In genomic region chr11:9512370-9513019, GRCh38 we compare ENCODE assay signal across 1 cellular context.
A peak's percentile ranks its signal among the peaks of the same experiment; 100 is the strongest.
TF ChIP-seq lines count a peak whose summit lies in the region.

No MANE protein-coding gene starts in this region.

TF ChIP-seq in HepG2, 621 proteins besides CTCF, POLR2A, EP300 and RAD21 (continued from another document and continues in another):
- TF ChIP-seq ZNF770 (CRISPR knock-in tag; IDR thresholded peaks at IDR 0.05) (no peak), NCOA1 (CRISPR knock-in tag; IDR thresholded peaks at IDR 0.05) (no peak), ZNF33A (CRISPR knock-in tag; IDR thresholded peaks at IDR 0.05; ENCODE audit: borderline replicate concordance) (no peak), EHMT2 (IDR thresholded peaks at IDR 0.05; ENCODE audit: borderline replicate concordance, low read depth, low read length) (no peak), ZNF513 (CRISPR knock-in tag; conservative IDR thresholded peaks at IDR 0.05) (no peak), MBNL3 (CRISPR knock-in tag; conservative IDR thresholded peaks at IDR 0.05) (no peak), PRPF4 (IDR thresholded peaks at IDR 0.05; ENCODE audit: low read depth, low read length, poor library complexity, severe bottlenecking) (no peak), GZF1 (CRISPR knock-in tag; IDR thresholded peaks at IDR 0.05) (no peak), FOXA3 (CRISPR knock-in tag; IDR thresholded peaks at IDR 0.05) (0 out of 2 replicates have a peak, but pooled peaks have one; percentile 7), ZGPAT (CRISPR knock-in tag; IDR thresholded peaks at IDR 0.05) (no peak), ZNF746 (CRISPR knock-in tag; IDR thresholded peaks at IDR 0.05) (no peak), DNMT3B (CRISPR knock-in tag; conservative IDR thresholded peaks at IDR 0.05) (no peak), ATF2 (CRISPR knock-in tag; IDR thresholded peaks at IDR 0.05) (0 out of 2 replicates have a peak, but pooled peaks have one; percentile 33), TRIM22 (IDR thresholded peaks at IDR 0.05) (no peak), GATAD2A (CRISPR knock-in tag; IDR thresholded peaks at IDR 0.05) (no peak), SNAPC2 (CRISPR knock-in tag; IDR thresholded peaks at IDR 0.05) (no peak), KDM3A (CRISPR knock-in tag; IDR thresholded peaks at IDR 0.05; ENCODE audit: low read depth) (no peak), TIGD3 (CRISPR knock-in tag; IDR thresholded peaks at IDR 0.05; ENCODE audit: borderline replicate concordance) (no peak), ZBTB49 (CRISPR knock-in tag; IDR thresholded peaks at IDR 0.05; ENCODE audit: borderline replicate concordance) (no peak), GPBP1L1 (CRISPR knock-in tag; IDR thresholded peaks at IDR 0.05) (no peak), ZSCAN5A (CRISPR knock-in tag; IDR thresholded peaks at IDR 0.05; ENCODE audit: borderline replicate concordance) (no peak), ZNF629 (CRISPR knock-in tag; conservative IDR thresholded peaks at IDR 0.05) (0 out of 2 replicates have a peak, but pooled peaks have one; percentile 6), RCOR2 (CRISPR knock-in tag; IDR thresholded peaks at IDR 0.05) (no peak), ZKSCAN8 (CRISPR knock-in tag; IDR thresholded peaks at IDR 0.05; ENCODE audit: borderline replicate concordance) (no peak), TP53 (CRISPR knock-in tag; conservative IDR thresholded peaks at IDR 0.05) (no peak), ELK4 (CRISPR knock-in tag; IDR thresholded peaks at IDR 0.05; ENCODE audit: borderline replicate concordance) (no peak), ZSCAN31 (CRISPR knock-in tag; IDR thresholded peaks at IDR 0.05; ENCODE audit: low read depth) (no peak), ZC3H4 (CRISPR knock-in tag; IDR thresholded peaks at IDR 0.05; ENCODE audit: borderline replicate concordance) (no peak), SRSF4 (IDR thresholded peaks at IDR 0.05; ENCODE audit: low read depth, low read length, poor library complexity, severe bottlenecking) (no peak), HNF4G (IDR thresholded peaks at IDR 0.05; ENCODE audit: borderline replicate concordance, low read depth, low read length) (peak; percentile 58; the same call in 1 of the 2 replicates), HNF4G (CRISPR knock-in tag; IDR thresholded peaks at IDR 0.05; ENCODE audit: borderline replicate concordance, low read depth) (no peak), KAT7 (CRISPR knock-in tag; IDR thresholded peaks at IDR 0.05; ENCODE audit: borderline replicate concordance) (no peak), ARNT (IDR thresholded peaks at IDR 0.05) (no peak), ZNF282 (IDR thresholded peaks at IDR 0.05; ENCODE audit: partially characterized antibody) (no peak), SALL2 (CRISPR knock-in tag; IDR thresholded peaks at IDR 0.05) (no peak), DMAP1 (CRISPR knock-in tag; IDR thresholded peaks at IDR 0.05) (no peak), HOXA3 (CRISPR knock-in tag; IDR thresholded peaks at IDR 0.05) (peak; percentile 35; the same call in 1 of the 2 replicates), PHF20 (CRISPR knock-in tag; IDR thresholded peaks at IDR 0.05) (no peak), KLF12 (CRISPR knock-in tag; IDR thresholded peaks at IDR 0.05; ENCODE audit: borderline replicate concordance) (0 out of 2 replicates have a peak, but pooled peaks have one; percentile 23), SOX6 (IDR thresholded peaks at IDR 0.05) (no peak), SOX6 (CRISPR knock-in tag; IDR thresholded peaks at IDR 0.05) (0 out of 2 replicates have a peak, but pooled peaks have one; percentile 15), WIZ (CRISPR knock-in tag; IDR thresholded peaks at IDR 0.05) (no peak), THYN1 (CRISPR knock-in tag; IDR thresholded peaks at IDR 0.05; ENCODE audit: borderline replicate concordance, low read depth) (no peak), SRF (IDR thresholded peaks at IDR 0.05; ENCODE audit: low read depth, low read length) (no peak), ATF5 (CRISPR knock-in tag; IDR thresholded peaks at IDR 0.05; ENCODE audit: low read depth) (no peak), TBX3 (IDR thresholded peaks at IDR 0.05; ENCODE audit: borderline replicate concordance) (no peak), ZNF256 (CRISPR knock-in tag; conservative IDR thresholded peaks at IDR 0.05) (no peak), ZNF556 (CRISPR knock-in tag; IDR thresholded peaks at IDR 0.05; ENCODE audit: borderline replicate concordance) (no peak), NR2F6 (IDR thresholded peaks at IDR 0.05) (0 out of 2 replicates have a peak, but pooled peaks have one; percentile 36), NR2F6 (CRISPR knock-in tag; IDR thresholded peaks at IDR 0.05) (peak; percentile 48; the same call in 1 of the 2 replicates), FOXJ3 (CRISPR knock-in tag; IDR thresholded peaks at IDR 0.05; ENCODE audit: borderline replicate concordance) (0 out of 2 replicates have a peak, but pooled peaks have one; percentile 36), ZNF576 (CRISPR knock-in tag; IDR thresholded peaks at IDR 0.05) (no peak), ZNF382 (CRISPR knock-in tag; IDR thresholded peaks at IDR 0.05; ENCODE audit: borderline replicate concordance) (no peak)
